In genomic region chr1:3187415-3188149, GRCh38 we compare ENCODE assay signal across 24 cellular contexts.
DNase-seq lines count a peak whose midpoint lies in the region; TF ChIP-seq lines count a peak whose summit lies in the region.
"Had no signal": no experiment of that assay in that cellular context is flagged by ENCODE, and none has a peak within 500 bp of the region (broad histone marks: within the 10 kb centered on the region; RNA-seq: fewer than 3 reads in every experiment).

No MANE protein-coding gene starts in this region.

- TF ChIP-seq EP300 in ovary (IDR thresholded peaks at IDR 0.05): no peak

- H3K4me1 ChIP-seq in skeletal muscle tissue (ENCODE audit: control insufficient read depth in 3 of 3, insufficient read depth in 3 of 3, low read length in 3 of 3) (peaks cover 4 to 20% (median 15%) of the 10 kb centered on the region in 3 donors), ovary (ENCODE audit: insufficient read depth) (peaks cover 16% of the 10 kb centered on the region)

- no peak for TF ChIP-seq CTCF in ovary (IDR thresholded peaks at IDR 0.05)
- TF ChIP-seq CTCF in nephron progenitor cell (IDR thresholded peaks at IDR 0.05): no peak

- no peak overlapping the region for H3K4me3 Mint-ChIP-seq in nephron progenitor cell
- H3K4me3 Mint-ChIP-seq: activated CD8-positive, alpha-beta T cell treated with anti-CD3 and anti-CD28 coated beads for 36 hours; CD4-positive, alpha-beta T cell; dendritic cell treated with granulocyte-macrophage colony-stimulating factor and Interleukin-4, amounts not matched to agents 40 ng/mL and 50 ng/mL, for 4 days; natural killer cell treated with Interleukin-12 subunit alpha and Interleukin-12 subunit beta and Interleukin-15 and Interleukin-18, amount 100 ng/mL, for 72 hours had no signal

- no peaks in the 10 kb centered on the region for H3K36me3 Mint-ChIP-seq in nephron progenitor cell (ENCODE audit: low read depth)
- H3K36me3 Mint-ChIP-seq: natural killer cell treated with Interleukin-12 subunit alpha and Interleukin-12 subunit beta and Interleukin-15 and Interleukin-18, amount 100 ng/mL, for 72 hours had no signal

- H3K27me3 Mint-ChIP-seq in nephron progenitor cell (ENCODE audit: low read depth, poor library complexity): peaks cover 30% of the 10 kb centered on the region

- intact Hi-C loops in ovary (cut with DNase I): loop anchor here in 1 of 4 donors (10.0 kb wide), 1 partner anchor 437 kb away; the partner anchor contains the start of gene TPRG1L

- H3K27me3 ChIP-seq in layer of hippocampus (ENCODE audit: control insufficient read depth, insufficient read depth, low read length): peaks cover 2% of the 10 kb centered on the region
- peaks cover 10 to 23% (median 11%) of the 10 kb centered on the region in 3 donors for H3K27me3 ChIP-seq in skeletal muscle tissue (ENCODE audit: control insufficient read depth in 3 of 3, insufficient read depth in 3 of 3, low read length in 3 of 3)
- H3K27me3 ChIP-seq in ovary: no peaks in the 10 kb centered on the region

- no peak overlapping the region for H3K27ac Mint-ChIP-seq in nephron progenitor cell
- H3K27ac Mint-ChIP-seq: activated CD8-positive, alpha-beta T cell treated with anti-CD3 and anti-CD28 coated beads for 36 hours; CD4-positive, alpha-beta T cell; dendritic cell treated with granulocyte-macrophage colony-stimulating factor and Interleukin-4, amounts not matched to agents 40 ng/mL and 50 ng/mL, for 4 days; natural killer cell treated with Interleukin-12 subunit alpha and Interleukin-12 subunit beta and Interleukin-15 and Interleukin-18, amount 100 ng/mL, for 72 hours had no signal

- H3K4me1 Mint-ChIP-seq in nephron progenitor cell: peaks cover 54% of the 10 kb centered on the region

- H3K9me3 Mint-ChIP-seq in nephron progenitor cell: no peaks in the 10 kb centered on the region
- H3K9me3 Mint-ChIP-seq: activated CD8-positive, alpha-beta T cell treated with anti-CD3 and anti-CD28 coated beads for 36 hours; CD4-positive, alpha-beta T cell; dendritic cell treated with granulocyte-macrophage colony-stimulating factor and Interleukin-4, amounts not matched to agents 40 ng/mL and 50 ng/mL, for 4 days; natural killer cell treated with Interleukin-12 subunit alpha and Interleukin-12 subunit beta and Interleukin-15 and Interleukin-18, amount 100 ng/mL, for 72 hours had no signal

- DNase-seq in DMS153 (lab: John Stamatoyannopoulos, UW) (peak; percentile 3), DMS153 treated with DMSO at 0.1 percent for 48 hours (lab: John Stamatoyannopoulos, UW; ENCODE audit: unreplicated experiment) (no peak), ovary (no peak), nephron progenitor cell (no peak), GM19238 (ENCODE audit: insufficient read length, low spot score) (no peak), caudate nucleus (lab: John Stamatoyannopoulos, UW) (no peak)
- DNase-seq: activated CD8-positive, alpha-beta T cell treated with anti-CD3 and anti-CD28 coated beads for 36 hours; activated effector memory CD4-positive, alpha-beta T cell treated with Interleukin-2 at 50 U/mL for 16 hours; activated T-cell treated with anti-CD3 and anti-CD28 coated beads for 4 hours; CD4-positive, alpha-beta T cell; Karpas-422; left cardiac atrium; MV-4-11; NCI-H510A; PC-3; posterior cingulate gyrus; SIG-M5; stimulated activated CD8-positive, alpha-beta memory T cell treated with anti-CD3 and anti-CD28 coated beads, Interleukin-4, amount 100 ng/mL, for 48 hours had no signal

- no peaks in the 10 kb centered on the region for H3K9me3 ChIP-seq in skeletal muscle tissue (ENCODE audit: control insufficient read depth in 3 of 3, low read length in 3 of 3)
- H3K9me3 ChIP-seq in ovary: no peaks in the 10 kb centered on the region

- WGBS in ovary, 3 donors: 82 to 90% (median 89%) methylated on average over 19 to 21 of the region's 21 CpGs

- H3K27ac ChIP-seq in layer of hippocampus (ENCODE audit: low read depth, low read length): peak overlapping the region; percentile 73
- H3K27ac ChIP-seq in skeletal muscle tissue (ENCODE audit: low read depth, low read length): peak overlapping the region; percentile 66
- peak overlapping the region in 1 of 2 donors; percentile 17 for H3K27ac ChIP-seq in ovary
- no peak overlapping the region for H3K27ac ChIP-seq in caudate nucleus (ENCODE audit: low read depth, low read length)
- H3K27ac ChIP-seq: 22Rv1, HL-60 had no signal

- H3K36me3 ChIP-seq in skeletal muscle tissue (ENCODE audit: control insufficient read depth in 3 of 3, insufficient read depth in 3 of 3, low read length in 3 of 3) (no peaks in the 10 kb centered on the region), ovary (no peaks in the 10 kb centered on the region)

- H3K9ac ChIP-seq in skeletal muscle tissue (ENCODE audit: low read depth in 1 of 3, low read length in 3 of 3): peak overlapping the region in 1 of 3 donors; percentile 42

- H3K4me3 ChIP-seq in skeletal muscle tissue (ENCODE audit: low read length in 3 of 3): no peak overlapping the region
- H3K4me3 ChIP-seq in ovary: no peak overlapping the region

- no peak for TF ChIP-seq POLR2A in ovary (IDR thresholded peaks at IDR 0.05)
